In the genomic region with DNA sequence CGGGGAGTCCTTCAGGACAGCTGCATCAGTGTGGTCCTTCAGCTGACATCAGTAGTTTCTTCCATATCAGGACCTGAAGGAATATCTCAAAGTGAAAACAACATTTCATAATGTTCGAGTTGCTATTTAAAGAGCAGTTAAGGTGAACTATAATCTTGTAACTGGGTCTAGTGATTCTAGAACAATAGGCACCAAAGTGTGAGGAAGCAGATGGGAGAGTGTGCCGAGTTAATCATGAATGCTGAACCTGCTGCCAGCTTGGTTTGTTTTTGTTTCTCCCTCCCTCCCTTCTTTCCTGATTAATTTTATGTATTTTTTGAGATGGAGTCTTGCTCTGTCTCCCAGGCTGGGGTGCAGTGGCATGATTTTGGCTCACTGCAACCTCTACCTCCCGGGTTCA, we compare ENCODE assay signal across 24 cellular contexts.
"Had no signal": no experiment of that assay in that cellular context is flagged by ENCODE, and none has a peak within 500 bp of the region (broad histone marks: within the 10 kb centered on the region; RNA-seq: fewer than 3 reads in every experiment).

No MANE protein-coding gene starts in this region.

- H3K36me3 Mint-ChIP-seq: activated naive CD8-positive, alpha-beta T cell treated with anti-CD3 and anti-CD28 coated beads for 36 hours; memory B cell; naive B cell; stimulated activated memory B cell treated with anti-CD40 and anti-IgM and Interleukin-4, amounts not matched to agents 10 μg/mL and 1 μg/mL and 100 μg/mL, for 72 hours had no signal

- H3K9me3 ChIP-seq: left lung, mucosa of descending colon, ovary, sigmoid colon, spleen, thyroid gland, uterus had no signal

- H3K36me3 ChIP-seq: cardiac muscle cell, left lung, ovary, sigmoid colon, spleen, thyroid gland, uterus had no signal

- FAIRE-seq: frontal cortex had no signal

- H3K4me3 ChIP-seq: cardiac muscle cell, dorsolateral prefrontal cortex, left lung, mucosa of descending colon, ovary, sigmoid colon, spleen, thyroid gland, uterus had no signal

- H3K9me3 Mint-ChIP-seq: activated naive CD8-positive, alpha-beta T cell treated with anti-CD3 and anti-CD28 coated beads for 36 hours; memory B cell; naive B cell; stimulated activated memory B cell treated with anti-CD40 and anti-IgM and Interleukin-4, amounts not matched to agents 10 μg/mL and 1 μg/mL and 100 μg/mL, for 72 hours had no signal

- ATAC-seq: activated CD4-positive, alpha-beta T cell treated with anti-CD3 and anti-CD28 coated beads for 36 hours; left lung; mucosa of descending colon; stimulated activated memory B cell treated with anti-CD40 and anti-IgM and Interleukin-4, amounts not matched to agents 10 μg/mL and 1 μg/mL and 100 μg/mL, for 72 hours had no signal

- H3K4me1 ChIP-seq: uterus had no signal

- H3K27me3 ChIP-seq: cardiac muscle cell, dorsolateral prefrontal cortex, ovary, sigmoid colon, thyroid gland, uterus had no signal

- H3K27ac ChIP-seq: cardiac muscle cell, dorsolateral prefrontal cortex, left lung, ovary, sigmoid colon, spleen, thyroid gland, uterus had no signal

- DNase-seq: activated CD4-positive, alpha-beta T cell treated with anti-CD3 and anti-CD28 coated beads for 36 hours; activated CD4-positive, alpha-beta T cell treated with anti-CD3 and anti-CD28 coated beads, Interleukin-2, amount 50 U/mL, for 48 hours; activated naive CD4-positive, alpha-beta T cell; activated naive CD8-positive, alpha-beta T cell treated with anti-CD3 and anti-CD28 coated beads for 36 hours; activated T-cell treated with anti-CD3 and anti-CD28 coated beads for 4 hours; amniotic stem cell; dorsolateral prefrontal cortex; erythroblast; hypothalamus; islet precursor cell; left lung; mucosa of descending colon; naive B cell; ovary; sigmoid colon; spleen; stimulated activated CD4-positive, alpha-beta T cell treated with anti-CD3 and anti-CD28 coated beads, Interleukin-4, amount 100 ng/mL, for 4 hours; T-helper 2 cell; thyroid gland; uterus had no signal

- H3K4me3 Mint-ChIP-seq: activated CD4-positive, alpha-beta T cell treated with anti-CD3 and anti-CD28 coated beads for 36 hours; activated naive CD8-positive, alpha-beta T cell treated with anti-CD3 and anti-CD28 coated beads for 36 hours; memory B cell; naive B cell; stimulated activated memory B cell treated with anti-CD40 and anti-IgM and Interleukin-4, amounts not matched to agents 10 μg/mL and 1 μg/mL and 100 μg/mL, for 72 hours had no signal

- H3K27ac Mint-ChIP-seq: activated CD4-positive, alpha-beta T cell treated with anti-CD3 and anti-CD28 coated beads for 36 hours; activated naive CD8-positive, alpha-beta T cell treated with anti-CD3 and anti-CD28 coated beads for 36 hours; memory B cell; naive B cell; stimulated activated memory B cell treated with anti-CD40 and anti-IgM and Interleukin-4, amounts not matched to agents 10 μg/mL and 1 μg/mL and 100 μg/mL, for 72 hours had no signal
